Comparison of ENCODE assay signal across 9 cellular contexts in the genomic region with DNA sequence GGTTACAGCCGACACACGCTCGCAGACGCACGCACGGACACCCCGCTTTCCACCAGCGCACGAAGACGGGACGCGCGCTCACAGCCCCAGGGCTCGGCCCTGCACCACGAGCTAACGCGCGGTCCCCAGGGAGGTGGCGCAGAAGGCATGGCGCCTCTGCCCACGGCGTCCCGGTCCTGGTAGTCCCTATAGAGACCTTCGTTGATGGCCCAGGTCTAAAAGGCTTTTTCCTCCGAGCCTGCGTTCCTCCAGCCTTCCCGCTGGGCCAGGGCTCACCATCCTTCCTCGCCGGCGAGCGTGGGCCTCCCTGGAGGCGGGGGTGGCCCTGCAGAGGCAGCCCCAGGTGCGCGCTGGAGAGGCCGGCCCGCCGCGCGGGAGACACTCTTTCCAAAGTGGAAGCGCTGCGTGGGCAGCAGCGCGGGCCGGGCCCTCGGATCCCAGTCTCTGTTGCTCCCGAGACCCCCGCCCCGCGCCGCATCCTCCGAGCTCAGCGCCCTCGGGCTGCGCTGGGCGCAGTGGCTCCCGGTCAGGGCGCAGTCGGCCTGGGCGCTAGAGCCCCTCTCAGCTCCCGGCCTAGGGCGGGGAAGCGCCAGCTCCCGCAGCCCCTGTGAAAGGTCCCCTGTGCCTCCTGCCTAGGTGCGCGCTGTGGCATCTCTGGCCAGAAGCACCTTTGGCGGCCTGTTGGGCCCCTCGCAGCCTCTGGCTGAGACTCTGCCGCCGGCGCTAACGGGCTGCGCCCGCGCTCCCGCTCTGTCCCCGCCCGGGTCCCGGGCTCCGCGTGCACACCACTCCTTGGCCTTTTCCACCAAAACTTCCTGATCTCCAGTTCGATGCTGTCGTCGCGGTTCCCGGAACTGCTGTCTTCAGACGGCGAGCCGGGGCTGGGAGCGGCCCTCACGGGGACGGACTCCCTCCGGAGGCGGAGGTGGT. TPM values are rescaled to one million over a fixed set of nuclear protein-coding genes. Genes with fewer than 3 reads are reported as not detected.
A peak's percentile ranks its signal among the peaks of the same experiment; 100 is the strongest.
DNase-seq lines count a peak whose midpoint lies in the region; ATAC-seq and TF ChIP-seq lines count a peak whose summit lies in the region.
"Had no signal": no experiment of that assay in that cellular context is flagged by ENCODE, and none has a peak within 500 bp of the region (broad histone marks: within the 10 kb centered on the region; RNA-seq: fewer than 3 reads in every experiment).

No MANE protein-coding gene starts in this region.

- CTCF ChIA-PET in PC-9 (lab: Charles Lee), result interaction anchor here (0.7 kb wide), 1 partner anchor 14 kb away, joined by 3 read pairs; no protein-coding TSS in a partner anchor

- no peaks in the 10 kb centered on the region for H3F3A ChIP-seq in PC-9 (ENCODE audit: insufficient read depth, low read depth)

- H4K20me1 ChIP-seq in BLaER1, result no peaks in the 10 kb centered on the region
- H4K20me1 ChIP-seq in PC-9 (ENCODE audit: insufficient read depth), result no peaks in the 10 kb centered on the region

- peaks cover 55% of the 10 kb centered on the region for H3K9me3 ChIP-seq in BLaER1
- no peaks in the 10 kb centered on the region for H3K9me3 ChIP-seq in RWPE2 (ENCODE audit: severe bottlenecking)
- no peaks in the 10 kb centered on the region for H3K9me3 ChIP-seq in esophagus (ENCODE audit: control insufficient read depth in 2 of 2, insufficient read depth in 1 of 2, low read depth in 1 of 2, low read length in 1 of 2)
- H3K9me3 ChIP-seq in parathyroid adenoma (ENCODE audit: control insufficient read depth, low read length), result no peaks in the 10 kb centered on the region
- H3K9me3 ChIP-seq in PC-9 (ENCODE audit: insufficient read depth, low read depth), result no peaks in the 10 kb centered on the region
- H3K9me3 ChIP-seq: SK-N-SH had no signal

- ATAC-seq in RWPE2 (ENCODE audit: low read depth) (peak; percentile 55), GM19467 (IDR thresholded peaks at IDR 0.05; ENCODE audit: unreplicated experiment) (no peak), GM21390 (IDR thresholded peaks at IDR 0.05; ENCODE audit: unreplicated experiment) (no peak)

- H3K36me3 ChIP-seq in BLaER1, result no peaks in the 10 kb centered on the region
- no peaks in the 10 kb centered on the region for H3K36me3 ChIP-seq in RWPE2 (ENCODE audit: low read depth)
- no peaks in the 10 kb centered on the region for H3K36me3 ChIP-seq in esophagus (ENCODE audit: control insufficient read depth in 2 of 2, insufficient read depth in 2 of 2, low read length in 1 of 2)
- no peaks in the 10 kb centered on the region for H3K36me3 ChIP-seq in parathyroid adenoma (ENCODE audit: control insufficient read depth, insufficient read depth, low read length)
- no peaks in the 10 kb centered on the region for H3K36me3 ChIP-seq in PC-9 (ENCODE audit: low read depth)

- H2AFZ ChIP-seq in parathyroid adenoma (peak overlapping the region; percentile 70), PC-9 (no peak overlapping the region)

- intact Hi-C loops in PC-9 (cut with micrococcal nuclease; ENCODE audit: unreplicated experiment), result no loop called here

- no peaks in the 10 kb centered on the region for H3K27me3 ChIP-seq in BLaER1
- peaks cover 16% of the 10 kb centered on the region for H3K27me3 ChIP-seq in RWPE2 (ENCODE audit: insufficient read depth, poor library complexity, severe bottlenecking)
- peaks cover 0 to 7% of the 10 kb centered on the region in 2 donors for H3K27me3 ChIP-seq in esophagus (ENCODE audit: control insufficient read depth in 1 of 2, insufficient read depth in 2 of 2, low read length in 2 of 2)
- H3K27me3 ChIP-seq in parathyroid adenoma (ENCODE audit: control insufficient read depth, insufficient read depth, low read length), result peaks cover 8% of the 10 kb centered on the region
- no peaks in the 10 kb centered on the region for H3K27me3 ChIP-seq in PC-9 (ENCODE audit: insufficient read depth, low read depth)

- BruUV-seq in PC-9 (replicated peaks; lab: Mats Ljungman, UMichigan), result no TSS peak

- no peak for DNase-seq in RWPE2 (ENCODE audit: low spot score)
- DNase-seq in cerebellar cortex (ENCODE audit: low spot score), result no peak
- no peak for DNase-seq in PC-9
- DNase-seq: SK-N-SH had no signal

- H3K79me2 ChIP-seq in parathyroid adenoma (no peaks in the 10 kb centered on the region), PC-9 (ENCODE audit: low read depth) (no peaks in the 10 kb centered on the region)

- H3K9ac ChIP-seq in BLaER1, result no peak overlapping the region
- no peak overlapping the region for H3K9ac ChIP-seq in parathyroid adenoma
- H3K9ac ChIP-seq: SK-N-SH had no signal

- TF ChIP-seq CTCF in RWPE2 (IDR thresholded peaks at IDR 0.05; ENCODE audit: poor library complexity, severe bottlenecking) (no peak), parathyroid adenoma (IDR thresholded peaks at IDR 0.05) (no peak), PC-9 (conservative IDR thresholded peaks at IDR 0.05) (no peak)

- H3K27ac ChIP-seq in BLaER1, result no peak overlapping the region
- H3K27ac ChIP-seq in RWPE2 (ENCODE audit: poor library complexity, severe bottlenecking), result no peak overlapping the region
- no peak overlapping the region for H3K27ac ChIP-seq in esophagus (ENCODE audit: low read depth in 2 of 2, low read length in 1 of 2)
- no peak overlapping the region for H3K27ac ChIP-seq in parathyroid adenoma
- no peak overlapping the region for H3K27ac ChIP-seq in PC-9

- H3K9me2 ChIP-seq in PC-9 (ENCODE audit: insufficient read depth), result no peaks in the 10 kb centered on the region
- H3K9me2 ChIP-seq: SK-N-SH had no signal

- POLR2A ChIA-PET in PC-9 (lab: Charles Lee; ENCODE audit: unreplicated experiment), result interaction anchor here (0.7 kb wide), 1 partner anchor 42 kb away, joined by 3 read pairs; no protein-coding TSS in a partner anchor

- peak overlapping the region; percentile 11; the same call in 1 of the 2 replicates for H3K4me3 ChIP-seq in BLaER1
- H3K4me3 ChIP-seq in RWPE2 (ENCODE audit: severe bottlenecking), result peak overlapping the region; percentile 21
- peak overlapping the region; percentile 23 to 36 for H3K4me3 ChIP-seq in esophagus (ENCODE audit: low read depth in 1 of 2, low read length in 2 of 2)
- no peak overlapping the region for H3K4me3 ChIP-seq in parathyroid adenoma (ENCODE audit: low read depth, low read length)
- H3K4me3 ChIP-seq in PC-9, result no peak overlapping the region

- no peaks in the 10 kb centered on the region for H3K4me1 ChIP-seq in BLaER1
- no peaks in the 10 kb centered on the region for H3K4me1 ChIP-seq in RWPE2 (ENCODE audit: insufficient read depth, poor library complexity, severe bottlenecking)
- H3K4me1 ChIP-seq in esophagus (ENCODE audit: control insufficient read depth in 2 of 2, insufficient read depth in 2 of 2, low read length in 1 of 2), result peaks cover 5 to 10% of the 10 kb centered on the region in 2 donors
- no peaks in the 10 kb centered on the region for H3K4me1 ChIP-seq in parathyroid adenoma
- no peaks in the 10 kb centered on the region for H3K4me1 ChIP-seq in PC-9 (replicated peaks; ENCODE audit: insufficient read depth)

- WGBS in esophagus, 2 donors, result 7 to 9% methylated on average over 91 to 93 of the region's 93 CpGs

- H3K4me2 ChIP-seq in BLaER1 (no peak overlapping the region), parathyroid adenoma (ENCODE audit: low read length) (no peak overlapping the region), PC-9 (no peak overlapping the region)
- H3K4me2 ChIP-seq: SK-N-SH had no signal

RNA-seq across cellular contexts. Expression of a gene that starts 31.9 kb away (rescaled TPM):
- 1 to 10 TPM; 2.5 to 3.6 TPM for polyA plus RNA-seq in esophagus
- 31.5 and 44.7 TPM in 2 replicates for total RNA-seq in PC-9 (2021)

Comparison
In these comparisons a context has a peak if more than half of its experiments do, and no peak if none do; other contexts are left out.
1. H3K4me3 ChIP-seq: peak in BLaER1 (single experiment), RWPE2 (single experiment) and esophagus (2 of 2); none in parathyroid adenoma (single experiment) and PC-9 (single experiment).